ENCODE assay signal across 14 cellular contexts in genomic region chr1:56774732-56775131, GRCh38. TPM values are rescaled to one million over a fixed set of nuclear protein-coding genes. Genes with fewer than 3 reads are reported as not detected.
"Had no signal": no experiment of that assay in that cellular context is flagged by ENCODE, and none has a peak within 500 bp of the region (broad histone marks: within the 10 kb centered on the region; RNA-seq: fewer than 3 reads in every experiment).

No MANE protein-coding gene starts in this region.

RNA-seq across cellular contexts. Expression of gene FYB2, which starts 44.5 kb away (rescaled TPM):
- total RNA-seq: activated B cell treated with CpG ODN at 0.5 μM for 24 hours; activated CD4-positive, alpha-beta memory T cell treated with anti-CD3 and anti-CD28 coated beads for 36 hours; activated CD4-positive, alpha-beta memory T cell treated with anti-CD3 and anti-CD28 coated beads, Interleukin-2, amount 10 ng/mL, durations not matched to agents 7 days and 5 days; activated CD4-positive, alpha-beta T cell treated with anti-CD3 and anti-CD28 coated beads for 36 hours; activated CD4-positive, alpha-beta T cell treated with anti-CD3 and anti-CD28 coated beads, Interleukin-2, amount 10 ng/mL, durations not matched to agents 24 days and 14 days; activated CD4-positive, alpha-beta T cell treated with anti-CD3 and anti-CD28 coated beads, Interleukin-2, amount 10 ng/mL, durations not matched to agents 7 days and 5 days; activated CD8-positive, alpha-beta memory T cell treated with anti-CD3 and anti-CD28 coated beads for 36 hours; activated CD8-positive, alpha-beta memory T cell treated with anti-CD3 and anti-CD28 coated beads, Interleukin-2, amount 10 ng/mL, durations not matched to agents 7 days and 5 days; activated CD8-positive, alpha-beta T cell treated with anti-CD3 and anti-CD28 coated beads for 36 hours; activated CD8-positive, alpha-beta T cell treated with anti-CD3 and anti-CD28 coated beads, Interleukin-2, amount 10 ng/mL, durations not matched to agents 7 days and 5 days; T-cell; T-helper 1 cell treated with Interleukin-12 subunit alpha and Interleukin-12 subunit beta and Interleukin-4 antibody, amounts not matched to agents 30 ng/mL and 1 ng/mL, for 36 hours; T-helper 17 cell; T-helper 2 cell treated with Interferon-gamma antibody and Interleukin-4, amounts not matched to agents 100 ng/mL and 5 ng/mL, for 36 hours had no signal
